ENCODE assay signal across 8 cellular contexts in genomic region chr17:57257911-57258885, GRCh38. TPM values are rescaled to one million over a fixed set of nuclear protein-coding genes. Genes with fewer than 3 reads are reported as not detected.
DNase-seq lines count a peak whose midpoint lies in the region; ATAC-seq and TF ChIP-seq lines count a peak whose summit lies in the region.

No MANE protein-coding gene starts in this region.

- in situ Hi-C loops in brain microvascular endothelial cell (cut with HindIII; ENCODE audit: low pct_ligation_motif_present, low sequenced_read_pairs): no loop called here

- TF ChIP-seq POLR2A in body of pancreas (IDR thresholded peaks at IDR 0.05): no peak

- peaks cover 11% of the 10 kb centered on the region for H3K4me1 Mint-ChIP-seq in Calu3 (ENCODE audit: low read depth, unreplicated experiment)

- H3K27ac Mint-ChIP-seq in Calu3 (ENCODE audit: unreplicated experiment): peak overlapping the region; percentile 73

- no TSS peak for BruUV-seq in Calu3 (replicated peaks; lab: Mats Ljungman, UMichigan)

- no peaks in the 10 kb centered on the region for H3K9me3 Mint-ChIP-seq in Calu3 (ENCODE audit: low read depth, unreplicated experiment)

- H3K36me3 Mint-ChIP-seq in Calu3 (ENCODE audit: insufficient read depth, unreplicated experiment): peaks cover 30% of the 10 kb centered on the region

- H3K36me3 ChIP-seq in KOPT-K1 (ENCODE audit: insufficient read depth, low read length) (peaks cover 51% of the 10 kb centered on the region), brain microvascular endothelial cell (replicated peaks) (peaks cover 2% of the 10 kb centered on the region), lung (ENCODE audit: control insufficient read depth in 2 of 2, insufficient read depth in 2 of 2, low read length in 2 of 2) (peaks cover 5 to 6% of the 10 kb centered on the region in 2 donors), upper lobe of right lung (peaks cover 4% of the 10 kb centered on the region), body of pancreas (replicated peaks in 1 of 2; ENCODE audit: insufficient read depth in 1 of 2, low read depth in 2 of 2) (no peaks in the 10 kb centered on the region)

- no peaks in the 10 kb centered on the region for H3K27me3 ChIP-seq in brain microvascular endothelial cell (replicated peaks)
- H3K27me3 ChIP-seq in lung (ENCODE audit: control insufficient read depth, insufficient read depth): no peaks in the 10 kb centered on the region
- no peaks in the 10 kb centered on the region for H3K27me3 ChIP-seq in upper lobe of right lung
- no peaks in the 10 kb centered on the region for H3K27me3 ChIP-seq in body of pancreas

- ATAC-seq in lung (ENCODE audit: insufficient read depth, low FRiP score) (no peak), upper lobe of right lung (no peak), body of pancreas (no peak), GM19035 (IDR thresholded peaks at IDR 0.05; ENCODE audit: unreplicated experiment) (no peak)

- H3K4me1 ChIP-seq in lung (ENCODE audit: control insufficient read depth in 2 of 2, insufficient read depth in 2 of 2, low read length in 2 of 2) (peaks cover 4 to 15% of the 10 kb centered on the region in 2 donors), upper lobe of right lung (peaks cover 15% of the 10 kb centered on the region), body of pancreas (peaks cover 12% of the 10 kb centered on the region)

- DNase-seq in Calu3 (no peak), brain microvascular endothelial cell (no peak), lung (ENCODE audit: low spot score) (no peak), upper lobe of right lung (no peak), NCI-H226 (no peak), body of pancreas (no peak)

- peak overlapping the region; percentile 77 for H3K4me3 Mint-ChIP-seq in Calu3 (ENCODE audit: low read depth, unreplicated experiment)

- H3K27ac ChIP-seq in KOPT-K1 (ENCODE audit: low read depth, low read length, poor library complexity, severe bottlenecking): peak overlapping the region; percentile 75
- H3K27ac ChIP-seq in brain microvascular endothelial cell: no peak overlapping the region
- H3K27ac ChIP-seq in lung (ENCODE audit: low read depth in 1 of 2, low read length in 1 of 2): peak overlapping the region in 1 of 2 donors; percentile 92
- H3K27ac ChIP-seq in upper lobe of right lung: peak overlapping the region; percentile 11
- H3K27ac ChIP-seq in body of pancreas: peak overlapping the region in 2 of 4 donors; percentile 18 to 89

- WGBS in lung, 2 donors: 13 to 22% methylated on average over 22 of the region's 22 CpGs
- 10 to 16% methylated on average over 20 to 22 of the region's 22 CpGs for WGBS in body of pancreas, 2 donors

- intact Hi-C loops in Calu3 (cut with micrococcal nuclease; ENCODE audit: unreplicated experiment): loop anchor here (5.0 kb wide), 1 partner anchor 99 kb away; no protein-coding TSS in a partner anchor
- intact Hi-C loops in upper lobe of right lung (cut with DNase I): no loop called here
- intact Hi-C loops in body of pancreas (cut with DNase I): no loop called here

- CTCF ChIA-PET in Calu3 (lab: Charles Lee): interaction anchor here (0.6 to 0.7 kb wide), 2 partner anchors 59 to 77 kb away, joined by 3 to 6 read pairs; no protein-coding TSS in a partner anchor

- H3K9me3 ChIP-seq in KOPT-K1 (ENCODE audit: insufficient read depth, low read length, poor library complexity, severe bottlenecking) (no peaks in the 10 kb centered on the region), lung (ENCODE audit: control insufficient read depth in 2 of 2, insufficient read depth in 1 of 2, low read length in 1 of 2) (peaks cover 0 to 2% of the 10 kb centered on the region in 2 donors), upper lobe of right lung (no peaks in the 10 kb centered on the region), body of pancreas (no peaks in the 10 kb centered on the region)

- peak overlapping the region; percentile 68 for H3K4me3 ChIP-seq in brain microvascular endothelial cell (ENCODE audit: low read depth, low read length)
- peak overlapping the region; percentile 45 for H3K4me3 ChIP-seq in lung
- H3K4me3 ChIP-seq in upper lobe of right lung: peak overlapping the region; percentile 80
- peak overlapping the region in 1 of 2 donors; percentile 97 for H3K4me3 ChIP-seq in body of pancreas

- no peak for TF ChIP-seq CTCF in Calu3 (IDR thresholded peaks at IDR 0.05; ENCODE audit: unreplicated experiment)
- TF ChIP-seq CTCF in brain microvascular endothelial cell (IDR thresholded peaks at IDR 0.05; ENCODE audit: low read depth, low read length, missing control alignments): no peak
- no peak for TF ChIP-seq CTCF in lung (IDR thresholded peaks at IDR 0.05; ENCODE audit: control extremely low read depth, extremely low read depth)
- TF ChIP-seq CTCF in upper lobe of right lung (IDR thresholded peaks at IDR 0.05): no peak
- TF ChIP-seq CTCF in body of pancreas (IDR thresholded peaks at IDR 0.05): no peak

- no peaks in the 10 kb centered on the region for H3K27me3 Mint-ChIP-seq in Calu3 (ENCODE audit: unreplicated experiment)

RNA-seq across cellular contexts. Expression of gene MSI2, which starts 1.9 kb away (rescaled TPM):
- total RNA-seq in Calu3 (2022) (66.4 and 69.5 TPM in 2 replicates), lung (10 to 100 TPM; 50.0 to 64.0 TPM), upper lobe of right lung (31.3 TPM), body of pancreas (10 to 100 TPM; 21.1 to 28.5 TPM)
- 10 to 100 TPM in 1 of 2 donors, 1 to 10 TPM in 1; 9.4 to 10.9 TPM for polyA plus RNA-seq in lung
